In the genomic region with DNA sequence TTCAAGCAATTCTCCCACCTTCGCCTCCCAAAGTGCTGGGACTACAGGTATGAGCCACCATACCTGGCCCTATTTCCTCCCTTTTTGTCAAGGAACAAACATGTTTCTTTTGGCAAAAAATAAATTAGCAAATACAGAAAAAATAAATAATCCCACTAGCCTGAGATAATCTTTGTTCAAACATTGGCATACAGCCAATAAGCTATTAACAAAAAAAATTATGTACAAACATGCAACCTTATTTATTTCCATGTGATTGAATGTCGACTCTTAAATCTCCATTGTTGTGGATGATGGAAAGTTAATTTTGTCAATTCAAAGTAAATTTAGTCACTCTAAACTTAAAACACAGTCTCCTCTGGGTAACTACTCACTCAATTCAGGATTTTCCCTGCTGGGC, we compare ENCODE assay signal across 8 cellular contexts. TPM values are rescaled to one million over a fixed set of nuclear protein-coding genes. Genes with fewer than 3 reads are reported as not detected.
"Had no signal": no experiment of that assay in that cellular context is flagged by ENCODE, and none has a peak within 500 bp of the region (broad histone marks: within the 10 kb centered on the region; RNA-seq: fewer than 3 reads in every experiment).

No MANE protein-coding gene starts in this region.

- DNase-seq: GM23248, GOT3, H7, KG1 had no signal

- H3K9me3 ChIP-seq: HAP-1 had no signal

- H3K4me3 ChIP-seq: GM23248, HAP-1 had no signal

- H3K4me1 ChIP-seq: HAP-1 had no signal

- ATAC-seq: HCT116 had no signal

- H3K36me3 ChIP-seq: HAP-1 had no signal

- H3K36me3 Mint-ChIP-seq: IgD-negative memory B cell had no signal

- H3K4me3 Mint-ChIP-seq: IgD-negative memory B cell had no signal

- H3K27ac Mint-ChIP-seq: IgD-negative memory B cell had no signal

- H3K27ac ChIP-seq: GM23248 had no signal

- H3K4me1 Mint-ChIP-seq: IgD-negative memory B cell had no signal

RNA-seq across cellular contexts. Expression of a gene that starts 18.3 kb away (rescaled TPM):
- total RNA-seq: H7, HT-29 had no signal

RNA-seq across cellular contexts. Expression of a gene that starts 44.3 kb away (rescaled TPM):
- total RNA-seq: GM23248 had no signal
- polyA plus RNA-seq: GM23248, IgD-negative memory B cell had no signal
